Comparison of ENCODE assay signal across 18 cellular contexts in genomic region chr10:5963591-5963990, GRCh38. TPM values are rescaled to one million over a fixed set of nuclear protein-coding genes. Genes with fewer than 3 reads are reported as not detected.
A peak's percentile ranks its signal among the peaks of the same experiment; 100 is the strongest.
DNase-seq lines count a peak whose midpoint lies in the region; ATAC-seq and TF ChIP-seq lines count a peak whose summit lies in the region.
"Had no signal": no experiment of that assay in that cellular context is flagged by ENCODE, and none has a peak within 500 bp of the region (broad histone marks: within the 10 kb centered on the region; RNA-seq: fewer than 3 reads in every experiment).

No MANE protein-coding gene starts in this region.

- TF ChIP-seq EP300 in sigmoid colon (IDR thresholded peaks at IDR 0.05), result no peak

- TF ChIP-seq POLR2A in sigmoid colon (IDR thresholded peaks at IDR 0.05), result no peak

- WGBS in right cardiac atrium, result 89% methylated on average over 10 of the region's 10 CpGs
- WGBS in sigmoid colon, 2 donors, result 90 to 92% methylated on average over 10 of the region's 10 CpGs

- TF ChIP-seq CTCF in sigmoid colon (IDR thresholded peaks at IDR 0.05), result no peak

- DNase-seq in left ventricle myocardium superior (peak; percentile 6), right cardiac atrium (no peak), islet precursor cell (peak; percentile 12), mesenteric fat pad (ENCODE audit: low spot score) (peak; percentile 80), sigmoid colon (peak; percentile 29), OCI-M1 (lab: John Stamatoyannopoulos, UW) (no peak)
- no peak for DNase-seq in activated CD4-positive, alpha-beta T cell treated with anti-CD3 and anti-CD28 coated beads, Interleukin-2, amount 50 U/mL, for 48 hours
- DNase-seq: BE2C; C1 segment of cervical spinal cord; CD4-positive, CD25-positive, alpha-beta regulatory T cell; CD8-positive, alpha-beta memory T cell; COR-L47; DMS 273 treated with DMSO at 0.1 percent for 48 hours; DMS53; DND-41; EL had no signal

- no peak overlapping the region for H3K27ac ChIP-seq in right cardiac atrium (ENCODE audit: low read length)
- no peak overlapping the region for H3K27ac ChIP-seq in sigmoid colon

- peaks cover 0 to 10% (median 0%) of the 10 kb centered on the region in 4 donors for H3K36me3 ChIP-seq in sigmoid colon
- H3K36me3 ChIP-seq: BE2C had no signal

- intact Hi-C loops in left ventricle myocardium superior (cut with micrococcal nuclease), result no loop called here
- intact Hi-C loops in right cardiac atrium (cut with DNase I), result no loop called here
- intact Hi-C loops in sigmoid colon (cut with DNase I), result no loop called here

- H3K9me3 ChIP-seq in right cardiac atrium (ENCODE audit: control insufficient read depth, low read length) (no peaks in the 10 kb centered on the region), sigmoid colon (no peaks in the 10 kb centered on the region)
- H3K9me3 ChIP-seq: BE2C had no signal

- ATAC-seq in left ventricle myocardium superior (no peak), right cardiac atrium (no peak)
- ATAC-seq: GM12878 had no signal

- H3K4me1 ChIP-seq in right cardiac atrium (ENCODE audit: control insufficient read depth, insufficient read depth, low read length) (no peaks in the 10 kb centered on the region), sigmoid colon (no peaks in the 10 kb centered on the region)
- H3K4me1 ChIP-seq: BE2C had no signal

- H3K27me3 ChIP-seq in right cardiac atrium (ENCODE audit: control insufficient read depth, insufficient read depth) (no peaks in the 10 kb centered on the region), sigmoid colon (no peaks in the 10 kb centered on the region)
- H3K27me3 ChIP-seq: BE2C had no signal

- H3K4me3 ChIP-seq in right cardiac atrium (ENCODE audit: low read length) (no peak overlapping the region), sigmoid colon (no peak overlapping the region)
- H3K4me3 ChIP-seq: GM12878 had no signal

RNA-seq across cellular contexts. Expression of gene IL15RA, which starts 13.8 kb away (rescaled TPM):
- total RNA-seq in left ventricle myocardium superior (7.0 TPM), right cardiac atrium (10 to 100 TPM; 11.8 to 19.7 (median 15.8) TPM), mesenteric fat pad (24.6 TPM), sigmoid colon (10 to 100 TPM; 11.0 to 16.4 (median 13.9) TPM)
- polyA plus RNA-seq in right cardiac atrium (13.9 TPM), sigmoid colon (10 to 100 TPM in 2 of 3 donors, 1 to 10 TPM in 1; 5.5 to 23.7 (median 16.8) TPM)
- total RNA-seq: G401 had no signal

Comparison
In these comparisons a context has a peak if more than half of its experiments do, and no peak if none do; other contexts are left out.
1. DNase-seq: peak in left ventricle myocardium superior (single experiment), islet precursor cell (single experiment), mesenteric fat pad (single experiment) and sigmoid colon (single experiment); none in right cardiac atrium (0 of 3), OCI-M1 (single experiment) and activated CD4-positive, alpha-beta T cell treated with anti-CD3 and anti-CD28 coated beads, Interleukin-2, amount 50 U/mL, for 48 hours (0 of 2).